26 cellular contexts compared by ENCODE assay signal in the genomic region with DNA sequence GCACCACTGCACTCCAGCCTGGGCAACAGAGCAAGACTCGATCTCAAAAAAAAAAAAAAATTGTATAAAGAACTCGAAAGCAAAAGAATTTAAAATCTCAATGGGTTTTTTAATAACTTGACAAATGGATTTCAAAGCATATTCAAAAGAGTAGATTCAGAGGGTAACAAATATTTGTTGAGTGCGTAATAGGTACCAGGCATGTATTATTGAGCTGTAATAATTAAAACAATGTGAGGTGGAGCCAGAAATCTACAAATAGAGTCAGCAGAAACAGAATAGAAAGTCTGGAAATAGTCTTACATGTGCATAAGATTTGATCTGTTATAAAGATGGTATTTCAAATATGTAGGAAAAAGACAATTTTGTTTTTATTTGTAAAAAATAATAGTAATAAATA.
"Had no signal": no experiment of that assay in that cellular context is flagged by ENCODE, and none has a peak within 500 bp of the region (broad histone marks: within the 10 kb centered on the region; RNA-seq: fewer than 3 reads in every experiment).

No MANE protein-coding gene starts in this region.

- H3K27me3 ChIP-seq: brain microvascular endothelial cell, esophagus muscularis mucosa had no signal

- DNase-seq: activated CD4-positive, alpha-beta memory T cell treated with anti-CD3 and anti-CD28 coated beads, Interleukin-2, amount 10 ng/mL, durations not matched to agents 7 days and 5 days; activated CD4-positive, alpha-beta T cell treated with anti-CD3 and anti-CD28 coated beads for 36 hours; activated CD4-positive, alpha-beta T cell treated with anti-CD3 and anti-CD28 coated beads, Interleukin-2, amount 10 ng/mL, durations not matched to agents 24 days and 14 days; activated CD4-positive, CD25-positive, alpha-beta regulatory T cell; activated CD4-positive, CD25-positive, alpha-beta regulatory T cell treated with anti-CD3 and anti-CD28 coated beads, Interleukin-2, amount 50 U/mL, for 72 hours; activated CD8-positive, alpha-beta memory T cell treated with anti-CD3 and anti-CD28 coated beads for 24 hours; activated effector memory CD4-positive, alpha-beta T cell treated with Interleukin-2 at 50 U/mL for 16 hours; activated gamma-delta T cell treated with Interleukin-2 at 50 U/mL for 16 hours; activated naive CD4-positive, alpha-beta T cell treated with anti-CD3 and anti-CD28 coated beads, Interleukin-2, amount 50 U/mL, for 16 hours; activated naive CD4-positive, alpha-beta T cell treated with Interleukin-2 at 50 U/mL for 16 hours; activated T-cell treated with anti-CD3 and anti-CD28 coated beads, Interleukin-2, amount 50 U/mL, for 4 hours; amniotic stem cell; anterior cingulate cortex; brain microvascular endothelial cell; cortex of kidney; dermis blood vessel endothelial cell; effector CD4-positive, alpha-beta T cell; effector memory CD8-positive, alpha-beta T cell; erythroblast; head of caudate nucleus; hypothalamus; T-helper 2 cell had no signal

- H3K4me3 ChIP-seq: esophagus muscularis mucosa had no signal

- H3K9me3 ChIP-seq: esophagus muscularis mucosa had no signal

- FAIRE-seq: astrocyte, bronchial epithelial cell had no signal

- H3K36me3 ChIP-seq: brain microvascular endothelial cell, esophagus muscularis mucosa had no signal

- ATAC-seq: activated CD4-positive, alpha-beta T cell treated with anti-CD3 and anti-CD28 coated beads for 36 hours; activated T-cell treated with anti-CD3 and anti-CD28 coated beads, Interleukin-2, amount 50 U/mL, for 4 hours; activated T-helper 17 cell treated with anti-CD3 and anti-CD28 coated beads, Interleukin-2, amount 50 U/mL, for 72 hours; effector memory CD8-positive, alpha-beta T cell had no signal

- H3K4me1 ChIP-seq: esophagus muscularis mucosa had no signal

- H3K27ac ChIP-seq: brain microvascular endothelial cell, esophagus muscularis mucosa had no signal
